In genomic region chr10:102461187-102462054, GRCh38 we compare ENCODE assay signal across 8 cellular contexts. TPM values are rescaled to one million over a fixed set of nuclear protein-coding genes. Genes with fewer than 3 reads are reported as not detected.
A peak's percentile ranks its signal among the peaks of the same experiment; 100 is the strongest.
DNase-seq lines count a peak whose midpoint lies in the region; ATAC-seq, FAIRE-seq and TF ChIP-seq lines count a peak whose summit lies in the region.

No MANE protein-coding gene starts in this region.

- intact Hi-C loops in HepG2 (cut with micrococcal nuclease; ENCODE audit: unreplicated experiment) = loop anchor here (2.0 kb wide), 2 partner anchors 41 to 67 kb away; partner anchors contain the start of gene FBXL15

- peak; percentile 32 for FAIRE-seq in HepG2 (lab: Jason Lieb, UNC)

- peaks cover 58% of the 10 kb centered on the region for H3K4me1 ChIP-seq in HepG2 (ENCODE audit: insufficient read depth, low read length)

- no peaks in the 10 kb centered on the region for H3K9me3 Mint-ChIP-seq in activated CD4-positive, alpha-beta T cell treated with anti-CD3 and anti-CD28 coated beads, Interleukin-2, amount 10 ng/mL, durations not matched to agents 7 days and 5 days

- TF ChIP-seq RAD21 in HepG2 (CRISPR knock-in tag; IDR thresholded peaks at IDR 0.05) = no peak

- in situ Hi-C loops in HepG2 (cut with HindIII; ENCODE audit: extremely low pct_ligation_motif_present, low pct_unique_long_range_greater_than_20kb) = loop anchor here (5.0 kb wide), 1 partner anchor 39 kb away; the partner anchor contains the start of gene FBXL15

- CTCF ChIA-PET in activated CD4-positive, alpha-beta T cell treated with anti-CD3 and anti-CD28 coated beads, Interleukin-2, amount 10 ng/mL, durations not matched to agents 7 days and 5 days (lab: Charles Lee) = interaction anchor here (0.6 to 5.0 kb wide), 14 partner anchors 10 to 645 kb away, joined by 3 to 37 read pairs (median 4); partner anchors contain the start of genes C10orf95 and SUFU
- CTCF ChIA-PET in HepG2 (lab: Yijun Ruan, JAX; ENCODE audit: low intra/inter-chr PET ratio, low total read pairs) = no interaction called here

- H3K4me3 ChIP-seq in AG10803 (ENCODE audit: low read length) = peak overlapping the region; percentile 63
- peak overlapping the region; percentile 79 for H3K4me3 ChIP-seq in coronary artery
- H3K4me3 ChIP-seq in HepG2 (replicated peaks in 1 of 3; ENCODE audit: insufficient read depth in 1 of 3, low read depth in 2 of 3, low read length in 3 of 3) = peak overlapping the region; percentile 45 to 74 (median 64)

- 2% methylated on average over 16 of the region's 54 CpGs for WGBS in HepG2 (ENCODE audit: low lambda C conversion rate)

- no peaks in the 10 kb centered on the region for H3K79me2 ChIP-seq in HepG2 (ENCODE audit: insufficient read depth, low read length)

- H3K27ac ChIP-seq in coronary artery (no peak overlapping the region), HepG2 (ENCODE audit: extremely low read length, insufficient read depth, low read length) (no peak overlapping the region)

- no peaks in the 10 kb centered on the region for H4K20me1 ChIP-seq in HepG2 (ENCODE audit: insufficient read depth, low read length)

- no peaks in the 10 kb centered on the region for H3K27me3 ChIP-seq in HepG2 (ENCODE audit: control insufficient read depth in 1 of 2, insufficient read depth in 2 of 2, low read length in 2 of 2)

- TF ChIP-seq EP300 in HepG2 (IDR thresholded peaks at IDR 0.05; ENCODE audit: low read depth in 2 of 2, low read length in 2 of 2) (peak in 1 of 2 experiments; percentile 4; a peak in 1 of 4 replicates), HepG2 (CRISPR knock-in tag; IDR thresholded peaks at IDR 0.05; ENCODE audit: borderline replicate concordance) (no peak)

- ATAC-seq in HG03432 (IDR thresholded peaks at IDR 0.05; ENCODE audit: unreplicated experiment) (peak; percentile 87), HepG2 (peak; percentile 81)

- BruUV-seq in HepG2 (replicated peaks; lab: Mats Ljungman, UMichigan) = no TSS peak

- H3K27me3 Mint-ChIP-seq in activated CD4-positive, alpha-beta T cell treated with anti-CD3 and anti-CD28 coated beads, Interleukin-2, amount 10 ng/mL, durations not matched to agents 7 days and 5 days = no peaks in the 10 kb centered on the region

- TF ChIP-seq POLR2A in GM19193 (IDR thresholded peaks at IDR 0.05; ENCODE audit: extremely low read depth, insufficient read depth, insufficient read length) = peak; percentile 51
- peak; percentile 42 to 70; a peak in 3 of 4 replicates for TF ChIP-seq POLR2A in HepG2 (IDR thresholded peaks at IDR 0.05; ENCODE audit: insufficient read depth in 1 of 2, low read depth in 2 of 2, low read length in 2 of 2)

- no peaks in the 10 kb centered on the region for H3K36me3 ChIP-seq in HepG2 (replicated peaks in 1 of 2; ENCODE audit: control insufficient read depth in 1 of 2, insufficient read depth in 2 of 2, low read length in 2 of 2)

- H3K27ac Mint-ChIP-seq in activated CD4-positive, alpha-beta T cell treated with anti-CD3 and anti-CD28 coated beads, Interleukin-2, amount 10 ng/mL, durations not matched to agents 7 days and 5 days = peak overlapping the region; percentile 85

- DNase-seq in AG10803 (ENCODE audit: low read depth) (peak; percentile 63), NCI-H510A treated with DMSO at 0.1 percent for 48 hours (lab: John Stamatoyannopoulos, UW) (peak; percentile 96), coronary artery (ENCODE audit: low spot score) (no peak), HepG2 (ENCODE audit: low spot score) (peak; percentile 77)
- peak; percentile 92 for DNase-seq in activated CD4-positive, alpha-beta T cell treated with anti-CD3 and anti-CD28 coated beads, Interleukin-2, amount 10 ng/mL, durations not matched to agents 7 days and 5 days
- peak; percentile 96 for DNase-seq in stimulated activated CD4-positive, alpha-beta T cell treated with anti-CD3 and anti-CD28 coated beads, Interleukin-4, amount 100 ng/mL, for 1 hour

- TF ChIP-seq CTCF in AG10803 (conservative IDR thresholded peaks at IDR 0.05; ENCODE audit: low read length) = no peak
- no peak for TF ChIP-seq CTCF in coronary artery (IDR thresholded peaks at IDR 0.05)
- TF ChIP-seq CTCF in HepG2 (CRISPR knock-in tag; IDR thresholded peaks at IDR 0.05) = no peak

- peak overlapping the region; percentile 85 for H2AFZ ChIP-seq in HepG2 (ENCODE audit: low read length)

- peak overlapping the region; percentile 96 for H3K4me2 ChIP-seq in HepG2 (ENCODE audit: low read depth, low read length)

- no peaks in the 10 kb centered on the region for H3K9me3 ChIP-seq in HepG2 (ENCODE audit: low read length)

- peak overlapping the region; percentile 41 for H3K9ac ChIP-seq in HepG2 (ENCODE audit: insufficient read depth, low read depth, low read length)

- POLR2A ChIA-PET in activated CD4-positive, alpha-beta T cell treated with anti-CD3 and anti-CD28 coated beads, Interleukin-2, amount 10 ng/mL, durations not matched to agents 7 days and 5 days (lab: Charles Lee) = interaction anchor here (0.6 to 1.2 kb wide), 3 partner anchors 11 to 29 kb away, joined by 3 to 8 read pairs (median 3); partner anchors contain the start of gene CUEDC2
- POLR2A ChIA-PET in HepG2 (lab: Yijun Ruan, JAX) = interaction anchor here (0.7 to 4.6 kb wide), 8 partner anchors 10 to 62 kb away, joined by 3 to 73 read pairs (median 8); partner anchors contain the start of genes ACTR1A, C10orf95, CUEDC2 and FBXL15

- peaks cover 31% of the 10 kb centered on the region for H3K4me1 Mint-ChIP-seq in activated CD4-positive, alpha-beta T cell treated with anti-CD3 and anti-CD28 coated beads, Interleukin-2, amount 10 ng/mL, durations not matched to agents 7 days and 5 days

- H3K36me3 Mint-ChIP-seq in activated CD4-positive, alpha-beta T cell treated with anti-CD3 and anti-CD28 coated beads, Interleukin-2, amount 10 ng/mL, durations not matched to agents 7 days and 5 days (ENCODE audit: low read depth) = peaks cover 2% of the 10 kb centered on the region

- peak overlapping the region; percentile 85 for H3K4me3 Mint-ChIP-seq in activated CD4-positive, alpha-beta T cell treated with anti-CD3 and anti-CD28 coated beads, Interleukin-2, amount 10 ng/mL, durations not matched to agents 7 days and 5 days

RNA-seq across cellular contexts. Expression of gene C10orf95, which starts 10.1 kb away (rescaled TPM):
- under 1 TPM in 1 of 2 experiments, not detected in 1; 0.17 TPM for total RNA-seq in activated CD4-positive, alpha-beta T cell treated with anti-CD3 and anti-CD28 coated beads, Interleukin-2, amount 10 ng/mL, durations not matched to agents 7 days and 5 days
- total RNA-seq in HepG2 (2016; rRNA removed; fragmentation: Illumina TruSeq; extraction: Trizol) = 0.07 TPM in 1 of 2 replicates, not detected in the other
- 0.40 TPM in 1 of 2 replicates, not detected in the other for total RNA-seq in HepG2 (2016; cell fraction: cytosol; rRNA removed; fragmentation: Illumina TruSeq; extraction: Trizol; ENCODE audit: low read depth)
- not detected in 2 replicates for total RNA-seq in HepG2 (2016; cell fraction: insoluble cytoplasmic fraction; rRNA removed; fragmentation: Illumina TruSeq; extraction: Trizol)
- total RNA-seq in HepG2 (2016; cell fraction: membrane; rRNA removed; fragmentation: Illumina TruSeq; extraction: Trizol) = 0.28 TPM in 1 of 2 replicates, not detected in the other
- total RNA-seq in HepG2 (2016; cell fraction: nucleus; rRNA removed; fragmentation: Illumina TruSeq; extraction: Trizol) = not detected in 2 replicates
- polyA plus RNA-seq in HepG2 (2011; rRNA removed) = 0.05 TPM in 2 replicates
- polyA plus RNA-seq in HepG2 (2011; cell fraction: cytosol; rRNA removed) = 0.12 and 0.17 TPM in 2 replicates
- 0.19 TPM in 1 of 2 replicates, not detected in the other for polyA plus RNA-seq in HepG2 (2011; cell fraction: nucleus; rRNA removed)
- 1.3 TPM in 2 replicates for polyA plus RNA-seq in HepG2 (2012)
- polyA plus RNA-seq in HepG2 (2016; cell fraction: cytosol; fragmentation: Illumina TruSeq; extraction: Trizol; ENCODE audit: low read depth) = 0.15 and 0.16 TPM in 2 replicates
- 0.26 TPM in 1 of 2 replicates, not detected in the other for polyA plus RNA-seq in HepG2 (2016; cell fraction: insoluble cytoplasmic fraction; fragmentation: Illumina TruSeq; extraction: Trizol; ENCODE audit: low read depth)
- 0.19 TPM in 1 of 2 replicates, not detected in the other for polyA plus RNA-seq in HepG2 (2016; cell fraction: membrane; fragmentation: Illumina TruSeq; extraction: Trizol; ENCODE audit: low read depth)
- polyA plus RNA-seq in HepG2 (2016; cell fraction: nucleus; fragmentation: Illumina TruSeq; extraction: Trizol; ENCODE audit: insufficient read depth, low read depth) = not detected in 2 replicates
- 0.32 and 1.9 TPM in 2 replicates for polyA minus RNA-seq in HepG2 (2011; rRNA and poly(A)+ RNA removed; ENCODE audit: low replicate concordance)
- not detected in 2 replicates for polyA minus RNA-seq in HepG2 (2011; cell fraction: cytosol; rRNA and poly(A)+ RNA removed)
- polyA minus RNA-seq in HepG2 (2011; cell fraction: nucleus; rRNA and poly(A)+ RNA removed) = 0.39 TPM in 1 of 2 replicates, not detected in the other

RNA-seq across cellular contexts. Expression of gene CUEDC2, which starts 29.0 kb away (rescaled TPM):
- 10 to 100 TPM; 63.6 to 68.9 TPM for total RNA-seq in activated CD4-positive, alpha-beta T cell treated with anti-CD3 and anti-CD28 coated beads, Interleukin-2, amount 10 ng/mL, durations not matched to agents 7 days and 5 days
- 13.0 and 13.1 TPM in 2 replicates for total RNA-seq in HepG2 (2016; rRNA removed; fragmentation: Illumina TruSeq; extraction: Trizol)
- total RNA-seq in HepG2 (2016; cell fraction: cytosol; rRNA removed; fragmentation: Illumina TruSeq; extraction: Trizol; ENCODE audit: low read depth) = 4.3 and 6.6 TPM in 2 replicates
- total RNA-seq in HepG2 (2016; cell fraction: insoluble cytoplasmic fraction; rRNA removed; fragmentation: Illumina TruSeq; extraction: Trizol) = 11.4 and 14.7 TPM in 2 replicates
- 8.6 and 10.3 TPM in 2 replicates for total RNA-seq in HepG2 (2016; cell fraction: membrane; rRNA removed; fragmentation: Illumina TruSeq; extraction: Trizol)
- total RNA-seq in HepG2 (2016; cell fraction: nucleus; rRNA removed; fragmentation: Illumina TruSeq; extraction: Trizol) = 7.0 and 9.7 TPM in 2 replicates
- polyA plus RNA-seq in HepG2 (2011; rRNA removed) = 18.4 and 19.3 TPM in 2 replicates
- polyA plus RNA-seq in HepG2 (2011; cell fraction: cytosol; rRNA removed) = 31.2 and 40.8 TPM in 2 replicates
- 47.1 and 47.2 TPM in 2 replicates for polyA plus RNA-seq in HepG2 (2011; cell fraction: nucleus; rRNA removed)
- 17.2 and 18.2 TPM in 2 replicates for polyA plus RNA-seq in HepG2 (2012)
- polyA plus RNA-seq in HepG2 (2016; cell fraction: cytosol; fragmentation: Illumina TruSeq; extraction: Trizol; ENCODE audit: low read depth) = 8.4 and 10.7 TPM in 2 replicates
- polyA plus RNA-seq in HepG2 (2016; cell fraction: insoluble cytoplasmic fraction; fragmentation: Illumina TruSeq; extraction: Trizol; ENCODE audit: low read depth) = 13.0 and 17.2 TPM in 2 replicates
- 10.6 and 12.1 TPM in 2 replicates for polyA plus RNA-seq in HepG2 (2016; cell fraction: membrane; fragmentation: Illumina TruSeq; extraction: Trizol; ENCODE audit: low read depth)
- 20.9 and 24.8 TPM in 2 replicates for polyA plus RNA-seq in HepG2 (2016; cell fraction: nucleus; fragmentation: Illumina TruSeq; extraction: Trizol; ENCODE audit: insufficient read depth, low read depth)
- 14.5 and 32.9 TPM in 2 replicates for polyA minus RNA-seq in HepG2 (2011; rRNA and poly(A)+ RNA removed; ENCODE audit: low replicate concordance)
- polyA minus RNA-seq in HepG2 (2011; cell fraction: cytosol; rRNA and poly(A)+ RNA removed) = 6.2 and 7.1 TPM in 2 replicates
- 8.6 and 9.1 TPM in 2 replicates for polyA minus RNA-seq in HepG2 (2011; cell fraction: nucleus; rRNA and poly(A)+ RNA removed)

RNA-seq across cellular contexts. Expression of gene FBXL15, which starts 40.8 kb away (rescaled TPM):
- 10 to 100 TPM in 1 of 2 experiments, 1 to 10 TPM in 1; 8.7 to 11.2 TPM for total RNA-seq in activated CD4-positive, alpha-beta T cell treated with anti-CD3 and anti-CD28 coated beads, Interleukin-2, amount 10 ng/mL, durations not matched to agents 7 days and 5 days
- total RNA-seq in HepG2 (2016; rRNA removed; fragmentation: Illumina TruSeq; extraction: Trizol) = 8.3 and 8.6 TPM in 2 replicates
- total RNA-seq in HepG2 (2016; cell fraction: cytosol; rRNA removed; fragmentation: Illumina TruSeq; extraction: Trizol; ENCODE audit: low read depth) = 3.2 and 3.3 TPM in 2 replicates
- total RNA-seq in HepG2 (2016; cell fraction: insoluble cytoplasmic fraction; rRNA removed; fragmentation: Illumina TruSeq; extraction: Trizol) = 7.7 and 8.0 TPM in 2 replicates
- total RNA-seq in HepG2 (2016; cell fraction: membrane; rRNA removed; fragmentation: Illumina TruSeq; extraction: Trizol) = 5.6 and 6.1 TPM in 2 replicates
- 3.3 and 3.6 TPM in 2 replicates for total RNA-seq in HepG2 (2016; cell fraction: nucleus; rRNA removed; fragmentation: Illumina TruSeq; extraction: Trizol)
- 4.3 and 6.4 TPM in 2 replicates for polyA plus RNA-seq in HepG2 (2011; rRNA removed)
- 6.2 and 12.2 TPM in 2 replicates for polyA plus RNA-seq in HepG2 (2011; cell fraction: cytosol; rRNA removed)
- 30.9 and 35.5 TPM in 2 replicates for polyA plus RNA-seq in HepG2 (2011; cell fraction: nucleus; rRNA removed)
- polyA plus RNA-seq in HepG2 (2012) = 4.1 and 4.3 TPM in 2 replicates
- polyA plus RNA-seq in HepG2 (2016; cell fraction: cytosol; fragmentation: Illumina TruSeq; extraction: Trizol; ENCODE audit: low read depth) = 2.7 and 3.5 TPM in 2 replicates
- polyA plus RNA-seq in HepG2 (2016; cell fraction: insoluble cytoplasmic fraction; fragmentation: Illumina TruSeq; extraction: Trizol; ENCODE audit: low read depth) = 6.9 and 8.6 TPM in 2 replicates
- 4.3 and 4.4 TPM in 2 replicates for polyA plus RNA-seq in HepG2 (2016; cell fraction: membrane; fragmentation: Illumina TruSeq; extraction: Trizol; ENCODE audit: low read depth)
- polyA plus RNA-seq in HepG2 (2016; cell fraction: nucleus; fragmentation: Illumina TruSeq; extraction: Trizol; ENCODE audit: insufficient read depth, low read depth) = 9.7 TPM in 2 replicates
- 3.8 and 4.9 TPM in 2 replicates for polyA minus RNA-seq in HepG2 (2011; rRNA and poly(A)+ RNA removed; ENCODE audit: low replicate concordance)
- polyA minus RNA-seq in HepG2 (2011; cell fraction: cytosol; rRNA and poly(A)+ RNA removed) = 2.8 and 4.0 TPM in 2 replicates
- polyA minus RNA-seq in HepG2 (2011; cell fraction: nucleus; rRNA and poly(A)+ RNA removed) = 3.0 and 3.4 TPM in 2 replicates

RNA-seq across cellular contexts. Expression of gene ACTR1A, which starts 41.1 kb away (rescaled TPM):
- total RNA-seq in activated CD4-positive, alpha-beta T cell treated with anti-CD3 and anti-CD28 coated beads, Interleukin-2, amount 10 ng/mL, durations not matched to agents 7 days and 5 days = 10 to 100 TPM; 76.1 to 84.5 TPM
- total RNA-seq in HepG2 (2016; rRNA removed; fragmentation: Illumina TruSeq; extraction: Trizol) = 62.8 and 69.4 TPM in 2 replicates
- total RNA-seq in HepG2 (2016; cell fraction: cytosol; rRNA removed; fragmentation: Illumina TruSeq; extraction: Trizol; ENCODE audit: low read depth) = 14.7 and 16.3 TPM in 2 replicates
- total RNA-seq in HepG2 (2016; cell fraction: insoluble cytoplasmic fraction; rRNA removed; fragmentation: Illumina TruSeq; extraction: Trizol) = 63.0 and 73.2 TPM in 2 replicates
- total RNA-seq in HepG2 (2016; cell fraction: membrane; rRNA removed; fragmentation: Illumina TruSeq; extraction: Trizol) = 32.7 and 37.9 TPM in 2 replicates
- total RNA-seq in HepG2 (2016; cell fraction: nucleus; rRNA removed; fragmentation: Illumina TruSeq; extraction: Trizol) = 35.2 and 40.1 TPM in 2 replicates
- 59.6 and 75.9 TPM in 2 replicates for polyA plus RNA-seq in HepG2 (2011; rRNA removed)
- 51.7 and 56.1 TPM in 2 replicates for polyA plus RNA-seq in HepG2 (2011; cell fraction: cytosol; rRNA removed)
- 46.8 and 55.9 TPM in 2 replicates for polyA plus RNA-seq in HepG2 (2011; cell fraction: nucleus; rRNA removed)
- polyA plus RNA-seq in HepG2 (2012) = 33.3 and 42.9 TPM in 2 replicates
- 13.4 and 14.5 TPM in 2 replicates for polyA plus RNA-seq in HepG2 (2016; cell fraction: cytosol; fragmentation: Illumina TruSeq; extraction: Trizol; ENCODE audit: low read depth)
- polyA plus RNA-seq in HepG2 (2016; cell fraction: insoluble cytoplasmic fraction; fragmentation: Illumina TruSeq; extraction: Trizol; ENCODE audit: low read depth) = 64.8 and 71.3 TPM in 2 replicates
- polyA plus RNA-seq in HepG2 (2016; cell fraction: membrane; fragmentation: Illumina TruSeq; extraction: Trizol; ENCODE audit: low read depth) = 24.6 and 24.8 TPM in 2 replicates
- polyA plus RNA-seq in HepG2 (2016; cell fraction: nucleus; fragmentation: Illumina TruSeq; extraction: Trizol; ENCODE audit: insufficient read depth, low read depth) = 49.5 and 54.0 TPM in 2 replicates
- 150 and 215 TPM in 2 replicates for polyA minus RNA-seq in HepG2 (2011; rRNA and poly(A)+ RNA removed; ENCODE audit: low replicate concordance)
- 37.5 and 44.2 TPM in 2 replicates for polyA minus RNA-seq in HepG2 (2011; cell fraction: cytosol; rRNA and poly(A)+ RNA removed)
- polyA minus RNA-seq in HepG2 (2011; cell fraction: nucleus; rRNA and poly(A)+ RNA removed) = 29.6 and 42.6 TPM in 2 replicates

RNA-seq across cellular contexts. Expression of gene SUFU, which starts 42.4 kb away (rescaled TPM):
- total RNA-seq in activated CD4-positive, alpha-beta T cell treated with anti-CD3 and anti-CD28 coated beads, Interleukin-2, amount 10 ng/mL, durations not matched to agents 7 days and 5 days = 10 to 100 TPM; 13.4 to 14.2 TPM
- 2.9 and 4.0 TPM in 2 replicates for total RNA-seq in HepG2 (2016; rRNA removed; fragmentation: Illumina TruSeq; extraction: Trizol)
- total RNA-seq in HepG2 (2016; cell fraction: cytosol; rRNA removed; fragmentation: Illumina TruSeq; extraction: Trizol; ENCODE audit: low read depth) = 0.61 and 1.5 TPM in 2 replicates
- 2.6 and 3.8 TPM in 2 replicates for total RNA-seq in HepG2 (2016; cell fraction: insoluble cytoplasmic fraction; rRNA removed; fragmentation: Illumina TruSeq; extraction: Trizol)
- total RNA-seq in HepG2 (2016; cell fraction: membrane; rRNA removed; fragmentation: Illumina TruSeq; extraction: Trizol) = 1.7 and 1.8 TPM in 2 replicates
- total RNA-seq in HepG2 (2016; cell fraction: nucleus; rRNA removed; fragmentation: Illumina TruSeq; extraction: Trizol) = 3.5 and 3.9 TPM in 2 replicates
- polyA plus RNA-seq in HepG2 (2011; rRNA removed) = 5.5 and 6.7 TPM in 2 replicates
- 4.9 and 5.6 TPM in 2 replicates for polyA plus RNA-seq in HepG2 (2011; cell fraction: cytosol; rRNA removed)
- polyA plus RNA-seq in HepG2 (2011; cell fraction: nucleus; rRNA removed) = 5.9 and 6.9 TPM in 2 replicates
- polyA plus RNA-seq in HepG2 (2012) = 5.4 and 5.8 TPM in 2 replicates
- 0.36 and 0.45 TPM in 2 replicates for polyA plus RNA-seq in HepG2 (2016; cell fraction: cytosol; fragmentation: Illumina TruSeq; extraction: Trizol; ENCODE audit: low read depth)
- polyA plus RNA-seq in HepG2 (2016; cell fraction: insoluble cytoplasmic fraction; fragmentation: Illumina TruSeq; extraction: Trizol; ENCODE audit: low read depth) = 5.4 and 6.5 TPM in 2 replicates
- 1.2 and 1.4 TPM in 2 replicates for polyA plus RNA-seq in HepG2 (2016; cell fraction: membrane; fragmentation: Illumina TruSeq; extraction: Trizol; ENCODE audit: low read depth)
- polyA plus RNA-seq in HepG2 (2016; cell fraction: nucleus; fragmentation: Illumina TruSeq; extraction: Trizol; ENCODE audit: insufficient read depth, low read depth) = 5.6 and 7.3 TPM in 2 replicates
- 8.4 and 12.3 TPM in 2 replicates for polyA minus RNA-seq in HepG2 (2011; rRNA and poly(A)+ RNA removed; ENCODE audit: low replicate concordance)
- 4.6 and 5.1 TPM in 2 replicates for polyA minus RNA-seq in HepG2 (2011; cell fraction: cytosol; rRNA and poly(A)+ RNA removed)
- polyA minus RNA-seq in HepG2 (2011; cell fraction: nucleus; rRNA and poly(A)+ RNA removed) = 4.8 and 5.7 TPM in 2 replicates
